In the genomic region with DNA sequence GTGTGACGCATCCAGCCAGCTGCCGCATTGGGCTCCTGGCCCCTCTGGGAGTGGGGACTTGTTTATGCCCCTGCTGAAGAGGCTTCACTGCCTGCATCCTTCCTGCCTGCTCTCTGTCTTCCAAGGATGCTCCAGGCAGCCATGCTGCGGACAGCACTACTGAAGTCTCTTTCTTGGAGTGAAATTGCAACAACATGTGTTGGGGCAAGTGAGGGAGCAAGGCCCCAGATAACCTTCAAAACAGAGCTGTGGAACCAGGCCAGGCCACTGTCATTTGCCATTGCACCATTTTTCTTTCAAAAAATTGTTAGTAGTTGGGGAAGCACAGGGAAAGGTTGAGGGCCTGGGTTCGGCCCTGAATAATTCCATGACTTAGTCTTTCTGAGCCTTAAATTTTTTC, we compare ENCODE assay signal across 8 cellular contexts.
"Had no signal": no experiment of that assay in that cellular context is flagged by ENCODE, and none has a peak within 500 bp of the region (broad histone marks: within the 10 kb centered on the region; RNA-seq: fewer than 3 reads in every experiment).

No MANE protein-coding gene starts in this region.

- H3K27ac ChIP-seq: HL-60 had no signal

- DNase-seq: GOT3, H7, HFFc6, KBM-7 had no signal

- ATAC-seq: HCT116 had no signal

- H3K4me3 Mint-ChIP-seq: HFFc6, IgD-negative memory B cell had no signal

- H3K27me3 Mint-ChIP-seq: IgD-negative memory B cell had no signal

- H3K4me3 ChIP-seq: HAP-1 had no signal

- H3K36me3 ChIP-seq: HAP-1 had no signal

- H3K9me3 ChIP-seq: HAP-1 had no signal

- H3K4me1 ChIP-seq: HAP-1 had no signal

- H3K27ac Mint-ChIP-seq: HFFc6, IgD-negative memory B cell had no signal
